18 cellular contexts compared by ENCODE assay signal in genomic region chr10:93299195-93299594, GRCh38.
DNase-seq lines count a peak whose midpoint lies in the region; ATAC-seq and TF ChIP-seq lines count a peak whose summit lies in the region.
"Had no signal": no experiment of that assay in that cellular context is flagged by ENCODE, and none has a peak within 500 bp of the region (broad histone marks: within the 10 kb centered on the region; RNA-seq: fewer than 3 reads in every experiment).

No MANE protein-coding gene starts in this region.

- no peak overlapping the region for H3K14ac ChIP-seq in trophoblast cell (ENCODE audit: low read length)

- H3K4me1 Mint-ChIP-seq in chondrocyte (ENCODE audit: low read depth), result peaks cover 16% of the 10 kb centered on the region

- DNase-seq in EH (ENCODE audit: low read depth) (peak; percentile 54), SJCRH30 (no peak), hepatocyte (ENCODE audit: low spot score) (no peak), trophoblast cell (no peak), chondrocyte (ENCODE audit: low spot score) (no peak), Right ventricle myocardium inferior (ENCODE audit: missing footprints) (no peak)
- DNase-seq: 8988T, ACHN, KG1, MG63, NCI-H1105 treated with DMSO at 0.1 percent for 48 hours, NCI-H146, NCI-H1930, NCI-H446, NCI-H524 treated with DMSO at 0.1 percent for 48 hours, NCI-H774 had no signal

- no peak overlapping the region for H4K12ac ChIP-seq in trophoblast cell (ENCODE audit: low read depth, low read length)

- no peak overlapping the region for H2BK12ac ChIP-seq in trophoblast cell (ENCODE audit: low read length)

- H3K36me3 ChIP-seq in SJCRH30, result no peaks in the 10 kb centered on the region
- H3K36me3 ChIP-seq in hepatocyte (replicated peaks; ENCODE audit: insufficient read depth, low read depth), result no peaks in the 10 kb centered on the region
- H3K36me3 ChIP-seq in trophoblast cell (ENCODE audit: control insufficient read depth in 1 of 2, insufficient read depth in 2 of 2, low read length in 2 of 2), result peaks cover 0 to 1% of the 10 kb centered on the region in 2 experiments
- H3K36me3 ChIP-seq: MG63 had no signal

- H2BK5ac ChIP-seq in trophoblast cell (ENCODE audit: low read depth, low read length, poor library complexity), result no peak overlapping the region

- intact Hi-C loops in Right ventricle myocardium inferior (cut with DNase I), result no loop called here

- H3K4me3 Mint-ChIP-seq in chondrocyte (ENCODE audit: unreplicated experiment), result no peak overlapping the region

- no peaks in the 10 kb centered on the region for H3K27me3 Mint-ChIP-seq in chondrocyte (ENCODE audit: low read depth)

- H3K9me3 Mint-ChIP-seq in chondrocyte (ENCODE audit: low read depth), result no peaks in the 10 kb centered on the region

- H3K4me1 ChIP-seq in SJCRH30, result no peaks in the 10 kb centered on the region
- peaks cover 6% of the 10 kb centered on the region for H3K4me1 ChIP-seq in hepatocyte (ENCODE audit: insufficient read depth)
- H3K4me1 ChIP-seq in trophoblast cell (ENCODE audit: control insufficient read depth in 1 of 2, insufficient read depth in 2 of 2, low read length in 2 of 2), result peaks cover 3 to 4% of the 10 kb centered on the region in 2 experiments

- no peak for TF ChIP-seq CTCF in hepatocyte (IDR thresholded peaks at IDR 0.05; ENCODE audit: poor library complexity)
- TF ChIP-seq CTCF in chondrocyte (IDR thresholded peaks at IDR 0.05), result no peak

- H3K79me2 ChIP-seq in hepatocyte, result no peaks in the 10 kb centered on the region
- no peaks in the 10 kb centered on the region for H3K79me2 ChIP-seq in trophoblast cell (ENCODE audit: control insufficient read depth, insufficient read depth, low read length, poor library complexity)

- H3K4me2 ChIP-seq in hepatocyte, result peak overlapping the region; percentile 59
- no peak overlapping the region for H3K4me2 ChIP-seq in trophoblast cell (ENCODE audit: low read length)

- no peaks in the 10 kb centered on the region for H3K9me3 ChIP-seq in SJCRH30 (replicated peaks)
- H3K9me3 ChIP-seq in hepatocyte (ENCODE audit: low read depth), result no peaks in the 10 kb centered on the region
- H3K9me3 ChIP-seq in trophoblast cell (ENCODE audit: insufficient read depth, low read depth, low read length), result peaks cover 2% of the 10 kb centered on the region
- H3K9me3 ChIP-seq: MG63, SJSA1 had no signal

- H3K79me1 ChIP-seq in trophoblast cell (ENCODE audit: low read length), result no peaks in the 10 kb centered on the region

- peaks cover 5% of the 10 kb centered on the region for H3K36me3 Mint-ChIP-seq in chondrocyte (ENCODE audit: low read depth)

- no peaks in the 10 kb centered on the region for H4K20me1 ChIP-seq in hepatocyte (ENCODE audit: insufficient read depth, poor library complexity, severe bottlenecking)

- no peak overlapping the region for H3K9ac ChIP-seq in trophoblast cell (ENCODE audit: low read length)

- no peak overlapping the region for H2AK5ac ChIP-seq in trophoblast cell (ENCODE audit: low read length)

- no peak overlapping the region for H4K91ac ChIP-seq in trophoblast cell (ENCODE audit: low read depth, low read length)

- H4K8ac ChIP-seq in trophoblast cell (ENCODE audit: low read depth, low read length), result no peak overlapping the region

- H3K4me3 ChIP-seq in SJCRH30, result peak overlapping the region; percentile 43
- H3K4me3 ChIP-seq in hepatocyte, result no peak overlapping the region
- no peak overlapping the region for H3K4me3 ChIP-seq in trophoblast cell (ENCODE audit: low read depth, low read length)
- H3K4me3 ChIP-seq: MG63, SJSA1 had no signal

- ATAC-seq in GM18867 (IDR thresholded peaks at IDR 0.05; ENCODE audit: unreplicated experiment), result no peak
- ATAC-seq in Right ventricle myocardium inferior, result no peak

- H3K27me3 ChIP-seq in SJCRH30 (no peaks in the 10 kb centered on the region), hepatocyte (no peaks in the 10 kb centered on the region), trophoblast cell (ENCODE audit: insufficient read depth, low read length) (no peaks in the 10 kb centered on the region)
- H3K27me3 ChIP-seq: MG63, SJSA1 had no signal

- no peak overlapping the region for H3K4ac ChIP-seq in trophoblast cell (ENCODE audit: low read depth, low read length)

- no peak overlapping the region for H2BK120ac ChIP-seq in trophoblast cell (ENCODE audit: insufficient read depth, low read length, poor library complexity)

- H3K18ac ChIP-seq in trophoblast cell (ENCODE audit: low read length), result no peak overlapping the region

- H3K9me2 ChIP-seq in hepatocyte (replicated peaks; ENCODE audit: insufficient read depth), result no peaks in the 10 kb centered on the region

- no peak overlapping the region for H3K23ac ChIP-seq in trophoblast cell (ENCODE audit: low read length)

- H3K27ac ChIP-seq in SJCRH30 (no peak overlapping the region), hepatocyte (no peak overlapping the region), trophoblast cell (ENCODE audit: low read depth, low read length) (peak overlapping the region; percentile 23)
- H3K27ac ChIP-seq: SJSA1 had no signal

- H2AFZ ChIP-seq in hepatocyte, result no peak overlapping the region
- no peak overlapping the region for H2AFZ ChIP-seq in trophoblast cell (ENCODE audit: insufficient read depth, low read length, poor library complexity)

- WGBS in hepatocyte (ENCODE audit: low lambda C conversion rate, missing lambda C conversion rate), result 35% methylated on average over 6 of the region's 6 CpGs
- no CpG with 5 or more reads among the region's 6 CpGs for WGBS in trophoblast cell (ENCODE audit: extremely low coverage, insufficient coverage, insufficient read length)

- H3K27ac Mint-ChIP-seq in chondrocyte (ENCODE audit: unreplicated experiment), result no peak overlapping the region
